8 cellular contexts compared by ENCODE assay signal in the genomic region with DNA sequence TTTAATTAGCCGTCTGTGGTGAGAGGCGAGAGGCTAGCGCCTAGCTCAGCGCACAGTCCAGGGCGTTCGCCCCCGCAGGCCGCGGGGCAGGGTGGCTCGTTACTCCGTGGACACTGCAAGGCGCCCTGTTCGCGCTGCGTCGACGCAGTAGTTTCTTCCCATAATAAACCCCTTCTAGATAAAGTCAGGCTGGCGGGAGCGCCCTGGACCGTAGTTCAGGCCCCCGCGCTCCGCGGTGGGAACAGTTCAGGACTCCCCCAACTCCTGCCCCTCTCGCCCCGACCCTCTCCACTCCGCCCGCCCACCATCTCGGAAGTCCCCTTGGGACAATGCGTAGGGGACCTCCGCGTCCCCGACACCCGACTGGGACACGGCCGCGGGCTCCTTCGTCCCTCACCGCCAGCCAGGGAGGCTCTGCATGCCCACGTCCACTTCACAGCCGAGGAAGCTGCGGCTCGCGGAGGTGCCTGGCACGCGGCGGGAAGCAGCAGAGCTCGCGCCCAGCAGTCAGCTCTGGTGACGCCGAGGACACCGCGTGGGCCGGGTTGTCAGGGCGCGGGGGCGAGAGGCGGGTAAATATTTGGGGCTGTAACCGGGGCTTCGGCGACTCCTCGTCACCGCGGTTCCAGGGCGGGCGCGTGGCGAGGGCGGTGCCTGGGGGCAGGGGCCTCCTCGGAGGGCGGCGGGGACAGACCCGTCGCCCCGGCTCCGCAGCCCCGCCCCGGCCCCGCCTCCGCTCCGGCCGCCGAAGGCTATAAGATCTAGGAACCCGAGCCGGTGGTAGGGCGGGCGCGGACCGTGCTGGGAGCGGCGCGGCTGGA. TPM values are rescaled to one million over a fixed set of nuclear protein-coding genes. Genes with fewer than 3 reads are reported as not detected.
DNase-seq lines count a peak whose midpoint lies in the region; ATAC-seq and TF ChIP-seq lines count a peak whose summit lies in the region.

A gene with protein sequence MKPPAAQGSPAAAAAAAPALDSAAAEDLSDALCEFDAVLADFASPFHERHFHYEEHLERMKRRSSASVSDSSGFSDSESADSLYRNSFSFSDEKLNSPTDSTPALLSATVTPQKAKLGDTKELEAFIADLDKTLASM (plus strand): TSS at position 783 of the 821 bp plus-strand sequence. CDS start 158 bp downstream, outside the sequence.

- peaks cover 0 to 11% (median 0%) of the 10 kb centered on the region in 11 experiments; a peak in 3 of 22 replicates for H4K20me1 ChIP-seq in BLaER1 treated with 17β-estradiol and CSF1 and Interleukin-3, amounts not matched to agents 10 nM and 100 nM

- H3K27me3 ChIP-seq in BLaER1 treated with 17β-estradiol and CSF1 and Interleukin-3, amounts not matched to agents 10 nM and 100 nM = peaks cover 45 to 67% (median 62%) of the 10 kb centered on the region in 11 experiments
- peaks cover 18 to 36% (median 25%) of the 10 kb centered on the region in 3 donors for H3K27me3 ChIP-seq in gastrocnemius medialis

- peak in 1 of 2 donors; percentile 82 for TF ChIP-seq POLR2A in gastrocnemius medialis (IDR thresholded peaks at IDR 0.05)

- H3K9ac ChIP-seq in BLaER1 treated with 17β-estradiol and CSF1 and Interleukin-3, amounts not matched to agents 10 nM and 100 nM = peak within 1 kb of the TSS; percentile 43 to 89 (median 62); a peak in 19 of 22 replicates

- peaks cover 0 to 27% (median 18%) of the 10 kb centered on the region in 11 experiments; a peak in 20 of 22 replicates for H3K9me3 ChIP-seq in BLaER1 treated with 17β-estradiol and CSF1 and Interleukin-3, amounts not matched to agents 10 nM and 100 nM (replicated peaks in 1 of 11)
- no peaks in the 10 kb centered on the region for H3K9me3 ChIP-seq in gastrocnemius medialis

- H3K4me1 ChIP-seq in BLaER1 treated with 17β-estradiol and CSF1 and Interleukin-3, amounts not matched to agents 10 nM and 100 nM = peaks cover 14 to 44% (median 22%) of the 10 kb centered on the region in 10 experiments
- H3K4me1 ChIP-seq in gastrocnemius medialis = peaks cover 4 to 11% of the 10 kb centered on the region in 2 donors

- H3K27ac ChIP-seq in BLaER1 treated with 17β-estradiol and CSF1 and Interleukin-3, amounts not matched to agents 10 nM and 100 nM = peak within 1 kb of the TSS in 5 of 11 experiments; percentile 6 to 82 (median 62); a peak in 7 of 22 replicates
- peak within 1 kb of the TSS; percentile 47 to 70 (median 62) for H3K27ac ChIP-seq in gastrocnemius medialis

- TF ChIP-seq CTCF in astrocyte of the spinal cord (IDR thresholded peaks at IDR 0.05; ENCODE audit: low read depth, low read length) (no peak), gastrocnemius medialis (IDR thresholded peaks at IDR 0.05 in 4 of 5, conservative IDR thresholded peaks at IDR 0.05 in 1 of 5) (no peak)

- in situ Hi-C loops in astrocyte of the spinal cord (cut with HindIII; ENCODE audit: low sequenced_read_pairs) (no loop called here), gastrocnemius medialis (cut with MboI; ENCODE audit: low sequenced_read_pairs in 4 of 4) (loop anchor here in 2 of 4 donors (25.0 kb wide), 2 partner anchors 180 to 205 kb away; no protein-coding TSS in a partner anchor)

- H3K4me2 ChIP-seq in BLaER1 treated with 17β-estradiol and CSF1 and Interleukin-3, amounts not matched to agents 10 nM and 100 nM = peak within 1 kb of the TSS; percentile 95 to 99 (median 98)

- intact Hi-C loops in gastrocnemius medialis (cut with DNase I; ENCODE audit: low total_unique reads) = loop anchor here (2.0 kb wide), 1 partner anchor 196 kb away; no protein-coding TSS in a partner anchor

- ATAC-seq in HG03520 (IDR thresholded peaks at IDR 0.05; ENCODE audit: unreplicated experiment) (peak; percentile 55), gastrocnemius medialis (peak; percentile 53 to 72)

- H3K36me3 ChIP-seq in BLaER1 treated with 17β-estradiol and CSF1 and Interleukin-3, amounts not matched to agents 10 nM and 100 nM = no peaks in the 10 kb centered on the region; a peak in 1 of 22 replicates
- H3K36me3 ChIP-seq in gastrocnemius medialis = peaks cover 0 to 10% of the 10 kb centered on the region in 2 donors

- DNase-seq in GM19238 (ENCODE audit: insufficient read length, low spot score) (peak; percentile 66), T-helper 9 cell (peak; percentile 95), astrocyte of the spinal cord (ENCODE audit: low read depth, low spot score) (peak; percentile 61), gastrocnemius medialis (peak; percentile 17 to 45), dedifferentiated amniotic fluid mesenchymal stem cell (ENCODE audit: extremely low spot score) (no peak)

- peak within 1 kb of the TSS; percentile 57 to 75 (median 66) for H3K4me3 ChIP-seq in BLaER1 treated with 17β-estradiol and CSF1 and Interleukin-3, amounts not matched to agents 10 nM and 100 nM
- H3K4me3 ChIP-seq in astrocyte of the spinal cord (ENCODE audit: low read depth, low read length) = peak within 1 kb of the TSS; percentile 59
- H3K4me3 ChIP-seq in iPS-11a (ENCODE audit: low read depth, low read length) = peak within 1 kb of the TSS; percentile 44
- H3K4me3 ChIP-seq in gastrocnemius medialis = peak within 1 kb of the TSS; percentile 66 to 76 (median 70)

RNA-seq across cellular contexts. Expression of the gene that starts here (rescaled TPM):
- total RNA-seq in gastrocnemius medialis = 100 to 1,000 TPM in 2 of 4 donors, 10 to 100 TPM in 2; 56.1 to 135 (median 92.0) TPM
